26 cellular contexts compared by ENCODE assay signal in the genomic region with DNA sequence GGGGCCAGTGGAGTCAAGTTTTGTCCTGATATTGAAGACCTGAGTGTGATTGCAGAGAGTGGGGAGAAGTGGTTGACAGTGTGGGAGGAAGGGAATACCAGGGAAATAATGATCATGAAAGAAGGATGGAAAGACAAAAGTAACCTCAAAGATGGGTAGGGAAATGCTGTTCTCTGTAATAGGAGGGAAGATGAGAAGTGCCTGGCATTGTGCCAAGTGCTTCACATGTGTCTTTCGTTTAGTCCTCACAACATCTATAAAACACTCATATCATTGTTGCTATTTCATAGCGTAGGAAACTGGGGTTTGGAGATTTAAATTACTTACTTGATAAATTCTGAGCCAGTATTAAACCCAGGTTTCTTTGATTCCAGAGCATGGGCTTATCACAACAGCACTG.
"Had no signal": no experiment of that assay in that cellular context is flagged by ENCODE, and none has a peak within 500 bp of the region (broad histone marks: within the 10 kb centered on the region; RNA-seq: fewer than 3 reads in every experiment).

No MANE protein-coding gene starts in this region.

- ATAC-seq: activated naive CD4-positive, alpha-beta T cell treated with anti-CD3 and anti-CD28 coated beads, Interleukin-2, amount 50 U/mL, for 72 hours; activated naive CD8-positive, alpha-beta T cell treated with anti-CD3 and anti-CD28 coated beads, Interleukin-2, amount 50 U/mL, for 24 hours; activated T-cell treated with anti-CD3 and anti-CD28 coated beads, Interleukin-2, amount 50 U/mL, for 4 hours; body of pancreas; Panc1; T-helper 17 cell had no signal

- H3K27me3 Mint-ChIP-seq: activated CD4-positive, alpha-beta memory T cell treated with anti-CD3 and anti-CD28 coated beads for 36 hours; activated CD4-positive, alpha-beta T cell treated with anti-CD3 and anti-CD28 coated beads, Interleukin-2, amount 10 ng/mL, durations not matched to agents 7 days and 5 days; activated naive CD8-positive, alpha-beta T cell treated with anti-CD3 and anti-CD28 coated beads, Interleukin-2, amount 50 U/mL, for 24 hours; T-helper 17 cell had no signal

- H3K36me3 Mint-ChIP-seq: activated CD4-positive, alpha-beta memory T cell treated with anti-CD3 and anti-CD28 coated beads for 36 hours; activated naive CD4-positive, alpha-beta T cell treated with anti-CD3 and anti-CD28 coated beads, Interleukin-2, amount 50 U/mL, for 72 hours had no signal

- H3K4me1 Mint-ChIP-seq: activated CD4-positive, alpha-beta T cell treated with anti-CD3 and anti-CD28 coated beads, Interleukin-2, amount 10 ng/mL, durations not matched to agents 7 days and 5 days; activated naive CD8-positive, alpha-beta T cell treated with anti-CD3 and anti-CD28 coated beads, Interleukin-2, amount 50 U/mL, for 24 hours; T-helper 17 cell had no signal

- H3K27ac Mint-ChIP-seq: activated CD4-positive, alpha-beta memory T cell treated with anti-CD3 and anti-CD28 coated beads for 36 hours; activated CD4-positive, alpha-beta T cell treated with anti-CD3 and anti-CD28 coated beads, Interleukin-2, amount 10 ng/mL, durations not matched to agents 7 days and 5 days; activated naive CD4-positive, alpha-beta T cell treated with anti-CD3 and anti-CD28 coated beads, Interleukin-2, amount 50 U/mL, for 72 hours; activated naive CD8-positive, alpha-beta T cell treated with anti-CD3 and anti-CD28 coated beads, Interleukin-2, amount 50 U/mL, for 24 hours; T-helper 17 cell had no signal

- H3K36me3 ChIP-seq: ascending aorta, SJCRH30 had no signal

- H3K4me3 Mint-ChIP-seq: activated CD4-positive, alpha-beta memory T cell treated with anti-CD3 and anti-CD28 coated beads for 36 hours; activated CD4-positive, alpha-beta T cell treated with anti-CD3 and anti-CD28 coated beads, Interleukin-2, amount 10 ng/mL, durations not matched to agents 7 days and 5 days; activated naive CD8-positive, alpha-beta T cell treated with anti-CD3 and anti-CD28 coated beads, Interleukin-2, amount 50 U/mL, for 24 hours; activated T-cell treated with anti-CD3 and anti-CD28 coated beads, Interleukin-2, amount 50 U/mL, for 4 hours; T-helper 17 cell had no signal

- H3K4me3 ChIP-seq: ascending aorta, body of pancreas, coronary artery, SJCRH30 had no signal

- H3K9me3 Mint-ChIP-seq: activated CD4-positive, alpha-beta T cell treated with anti-CD3 and anti-CD28 coated beads, Interleukin-2, amount 10 ng/mL, durations not matched to agents 7 days and 5 days had no signal

- DNase-seq: activated CD4-positive, alpha-beta memory T cell treated with anti-CD3 and anti-CD28 coated beads for 36 hours; activated CD4-positive, alpha-beta T cell treated with anti-CD3 and anti-CD28 coated beads, Interleukin-2, amount 10 ng/mL, durations not matched to agents 7 days and 5 days; activated CD4-positive, CD25-positive, alpha-beta regulatory T cell; activated CD8-positive, alpha-beta memory T cell treated with anti-CD3 and anti-CD28 coated beads for 24 hours; activated effector memory CD4-positive, alpha-beta T cell treated with anti-CD3 and anti-CD28 coated beads, Interleukin-2, amount 50 U/mL, for 16 hours; activated naive CD4-positive, alpha-beta T cell treated with Interleukin-2 at 50 U/mL for 16 hours; activated naive CD8-positive, alpha-beta T cell treated with anti-CD3 and anti-CD28 coated beads, Interleukin-2, amount 50 U/mL, for 24 hours; activated T-cell treated with anti-CD3 and anti-CD28 coated beads, Interleukin-2, amount 50 U/mL, for 4 hours; amniotic stem cell; central memory CD4-positive, alpha-beta T cell; MM.1S; NCI-H1105 treated with DMSO at 0.1 percent for 48 hours; NCI-H1930; NCI-H524 treated with DMSO at 0.1 percent for 48 hours; NCI-H748 treated with DMSO at 0.1 percent for 48 hours; Right ventricle myocardium superior; T-helper 17 cell; T-helper 9 cell had no signal

- H3K4me1 ChIP-seq: ascending aorta, SJCRH30 had no signal

- H3K27ac ChIP-seq: ascending aorta, body of pancreas, coronary artery, RWPE1, SJCRH30, VCaP had no signal

- H3K9me3 ChIP-seq: ascending aorta, body of pancreas, SJCRH30 had no signal

- H3K27me3 ChIP-seq: ascending aorta, body of pancreas, SJCRH30 had no signal
